In the genomic region with DNA sequence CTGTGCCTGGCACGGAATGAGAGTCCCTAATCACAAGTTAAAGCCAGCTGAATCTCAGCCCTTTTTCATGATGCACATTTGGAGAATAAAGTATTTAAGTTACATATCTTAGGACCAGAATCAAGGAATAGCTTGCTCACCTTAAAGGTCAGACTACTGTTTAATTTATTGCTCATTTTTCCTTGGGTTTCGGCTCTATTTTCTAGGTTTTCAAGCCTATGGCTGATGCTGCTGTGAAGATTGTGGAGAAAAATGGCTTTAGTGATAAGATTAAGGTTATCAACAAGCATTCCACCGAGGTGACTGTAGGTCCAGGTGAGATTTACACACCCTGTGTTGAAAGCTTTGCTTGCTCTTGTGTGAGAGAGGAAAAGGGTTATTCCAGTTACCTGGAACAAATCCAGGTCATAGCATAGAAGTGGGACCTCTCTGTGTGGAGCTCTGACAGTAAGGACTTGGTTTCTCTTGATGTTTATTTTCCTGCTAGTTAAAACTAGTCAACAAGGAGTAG, we compare ENCODE assay signal across 10 cellular contexts. TPM values are rescaled to one million over a fixed set of nuclear protein-coding genes. Genes with fewer than 3 reads are reported as not detected.
DNase-seq lines count a peak whose midpoint lies in the region; ATAC-seq and TF ChIP-seq lines count a peak whose summit lies in the region.
"Had no signal": no experiment of that assay in that cellular context is flagged by ENCODE, and none has a peak within 500 bp of the region (broad histone marks: within the 10 kb centered on the region; RNA-seq: fewer than 3 reads in every experiment).

No MANE protein-coding gene starts in this region.

- no peak for DNase-seq in CD8-positive, alpha-beta memory T cell
- DNase-seq in OCI-LY7 (ENCODE audit: low spot score) (no peak), globus pallidus (ENCODE audit: low spot score) (peak; percentile 13), stomach (no peak), head of caudate nucleus (no peak)
- DNase-seq in stimulated activated naive CD4-positive, alpha-beta T cell (lab: John Stamatoyannopoulos, UW) = no peak

- peaks cover 15% of the 10 kb centered on the region for H3K36me3 ChIP-seq in CD8-positive, alpha-beta memory T cell (ENCODE audit: insufficient read depth, low read length)
- H3K36me3 ChIP-seq in OCI-LY7 (ENCODE audit: insufficient read depth, low read length) (peaks cover 71% of the 10 kb centered on the region), stomach (peaks cover 14 to 69% (median 43%) of the 10 kb centered on the region in 4 donors)

- peaks cover 3 to 12% (median 5%) of the 10 kb centered on the region in 3 donors for H3K4me1 Mint-ChIP-seq in CD8-positive, alpha-beta memory T cell
- H3K4me1 Mint-ChIP-seq in activated T-helper 17 cell treated with anti-CD3 and anti-CD28 coated beads, Interleukin-2, amount 50 U/mL, for 72 hours = peaks cover 10% of the 10 kb centered on the region

- peaks cover 0 to 61% (median 11%) of the 10 kb centered on the region in 3 donors for H3K36me3 Mint-ChIP-seq in CD8-positive, alpha-beta memory T cell
- H3K36me3 Mint-ChIP-seq in activated T-helper 17 cell treated with anti-CD3 and anti-CD28 coated beads, Interleukin-2, amount 50 U/mL, for 72 hours (ENCODE audit: low read depth) = peaks cover 81% of the 10 kb centered on the region

- no peak for ATAC-seq in activated T-helper 17 cell treated with anti-CD3 and anti-CD28 coated beads, Interleukin-2, amount 50 U/mL, for 72 hours (replicated peaks)

- H3K9me3 ChIP-seq in CD8-positive, alpha-beta memory T cell (ENCODE audit: low read length) = no peaks in the 10 kb centered on the region
- no peaks in the 10 kb centered on the region for H3K9me3 ChIP-seq in OCI-LY7 (ENCODE audit: low read length)
- no peaks in the 10 kb centered on the region for H3K9me3 ChIP-seq in stomach
- H3K9me3 ChIP-seq: Peyer's patch had no signal

- peak overlapping the region in 5 of 8 donors; percentile 7 to 74 (median 26) for H3K27ac Mint-ChIP-seq in CD8-positive, alpha-beta memory T cell
- no peak overlapping the region for H3K27ac Mint-ChIP-seq in activated T-helper 17 cell treated with anti-CD3 and anti-CD28 coated beads, Interleukin-2, amount 50 U/mL, for 72 hours

- H3K4me2 ChIP-seq in OCI-LY7 (ENCODE audit: low read length) = no peak overlapping the region

- no peaks in the 10 kb centered on the region for H3K27me3 ChIP-seq in CD8-positive, alpha-beta memory T cell (ENCODE audit: insufficient read depth, low read length, poor library complexity, severe bottlenecking)
- no peaks in the 10 kb centered on the region for H3K27me3 ChIP-seq in stomach
- H3K27me3 ChIP-seq: Peyer's patch had no signal

- H2AFZ ChIP-seq in OCI-LY7 (ENCODE audit: low read length) = no peak overlapping the region
- H2AFZ ChIP-seq: parathyroid adenoma had no signal

- no peaks in the 10 kb centered on the region for H3K9me3 Mint-ChIP-seq in CD8-positive, alpha-beta memory T cell
- no peaks in the 10 kb centered on the region for H3K9me3 Mint-ChIP-seq in activated T-helper 17 cell treated with anti-CD3 and anti-CD28 coated beads, Interleukin-2, amount 50 U/mL, for 72 hours
- H3K9me3 Mint-ChIP-seq: naive thymus-derived CD8-positive, alpha-beta T cell had no signal

- no peak overlapping the region for H3K4me3 ChIP-seq in CD8-positive, alpha-beta memory T cell (ENCODE audit: low read length)
- no peak overlapping the region for H3K4me3 ChIP-seq in OCI-LY7 (ENCODE audit: low read depth, low read length, poor library complexity, severe bottlenecking)
- H3K4me3 ChIP-seq in stomach = no peak overlapping the region
- H3K4me3 ChIP-seq: Peyer's patch had no signal

- H3K27me3 Mint-ChIP-seq in CD8-positive, alpha-beta memory T cell = no peaks in the 10 kb centered on the region
- no peaks in the 10 kb centered on the region for H3K27me3 Mint-ChIP-seq in activated T-helper 17 cell treated with anti-CD3 and anti-CD28 coated beads, Interleukin-2, amount 50 U/mL, for 72 hours
- H3K27me3 Mint-ChIP-seq: naive thymus-derived CD8-positive, alpha-beta T cell had no signal

- no peak for TF ChIP-seq EP300 in stomach (IDR thresholded peaks at IDR 0.05)

- no peak for TF ChIP-seq POLR2A in stomach (IDR thresholded peaks at IDR 0.05)

- TF ChIP-seq CTCF in OCI-LY7 (conservative IDR thresholded peaks at IDR 0.05; ENCODE audit: low read length) = peak; percentile 3; the same call in 1 of the 2 replicates
- no peak for TF ChIP-seq CTCF in stomach (IDR thresholded peaks at IDR 0.05)

- CTCF ChIA-PET in CD8-positive, alpha-beta memory T cell (lab: Charles Lee) = interaction anchor here (0.6 to 22.5 kb wide), 34 partner anchors 9 to 257 kb away, joined by 3 to 405 read pairs (median 5); a partner anchor contains a TSS
- CTCF ChIA-PET in OCI-LY7 (lab: Charles Lee; ENCODE audit: unreplicated experiment) = interaction anchor here (1.2 to 3.5 kb wide), 3 partner anchors 65 to 72 kb away, joined by 4 to 17 read pairs (median 8); a partner anchor contains a TSS

- no peaks in the 10 kb centered on the region for H3K9me2 ChIP-seq in OCI-LY7 (ENCODE audit: insufficient read depth, low read length)

- POLR2A ChIA-PET in CD8-positive, alpha-beta memory T cell (lab: Charles Lee) = interaction anchor here (0.6 to 3.6 kb wide), 3 partner anchors 65 to 258 kb away, joined by 3 to 14 read pairs (median 5); a partner anchor contains a TSS
- POLR2A ChIA-PET in OCI-LY7 (lab: Charles Lee) = interaction anchor here (0.6 to 2.2 kb wide), 5 partner anchors 18 to 68 kb away, joined by 4 to 9 read pairs (median 6); a partner anchor contains a TSS

- H3K27ac ChIP-seq in CD8-positive, alpha-beta memory T cell (ENCODE audit: low read depth, low read length) = no peak overlapping the region
- H3K27ac ChIP-seq in OCI-LY7 (ENCODE audit: low read depth, low read length, poor library complexity, severe bottlenecking) (no peak overlapping the region), stomach (peak overlapping the region in 3 of 5 donors; percentile 22 to 42 (median 24))
- H3K27ac ChIP-seq: parathyroid adenoma, Peyer's patch had no signal

- peaks cover 12% of the 10 kb centered on the region for H3K4me1 ChIP-seq in CD8-positive, alpha-beta memory T cell (ENCODE audit: insufficient read depth, low read length)
- H3K4me1 ChIP-seq in OCI-LY7 (ENCODE audit: insufficient read depth, low read length, poor library complexity, severe bottlenecking) (peaks cover 28% of the 10 kb centered on the region), stomach (peaks cover 4 to 49% (median 20%) of the 10 kb centered on the region in 4 donors)
- H3K4me1 ChIP-seq: parathyroid adenoma had no signal

- H3K79me2 ChIP-seq in OCI-LY7 (ENCODE audit: insufficient read depth, low read depth, low read length) = no peaks in the 10 kb centered on the region
- H3K79me2 ChIP-seq: parathyroid adenoma had no signal

- no peaks in the 10 kb centered on the region for H4K20me1 ChIP-seq in OCI-LY7 (ENCODE audit: insufficient read depth, low read length)

- H3K4me3 Mint-ChIP-seq in CD8-positive, alpha-beta memory T cell = no peak overlapping the region
- no peak overlapping the region for H3K4me3 Mint-ChIP-seq in activated T-helper 17 cell treated with anti-CD3 and anti-CD28 coated beads, Interleukin-2, amount 50 U/mL, for 72 hours
- H3K4me3 Mint-ChIP-seq: naive thymus-derived CD8-positive, alpha-beta T cell had no signal

- WGBS in stomach, 5 donors = 20 to 43% (median 24%) methylated on average over 3 of the region's 3 CpGs

- BruUV-seq in OCI-LY7 (replicated peaks; lab: Mats Ljungman, UMichigan) = no TSS peak

- intact Hi-C loops in OCI-LY7 (cut with micrococcal nuclease; ENCODE audit: unreplicated experiment) (loop anchor here (1.0 kb wide), 4 partner anchors 18 to 89 kb away; a partner anchor contains a TSS), stomach (cut with DNase I; ENCODE audit: low total_unique reads) (loop anchor here (5.0 kb wide), 1 partner anchor 67 kb away; a partner anchor contains a TSS), head of caudate nucleus (cut with DNase I) (no loop called here)

RNA-seq across cellular contexts. Expression of a gene that starts 18.1 kb away (rescaled TPM):
- 10 to 100 TPM; 61.1 to 67.5 TPM for total RNA-seq in CD8-positive, alpha-beta memory T cell
- 41.8 TPM for polyA plus RNA-seq in CD8-positive, alpha-beta memory T cell
- total RNA-seq in OCI-LY7 (2014; rRNA removed; shearing (Covaris generic)) = 75.3 and 85.1 TPM in 2 replicates
- total RNA-seq in OCI-LY7 (2022) (80.4 and 85.5 TPM in 2 replicates), stomach (10 to 100 TPM; 24.9 to 88.8 (median 48.3) TPM)
- polyA plus RNA-seq in stomach = 10 to 100 TPM; 22.4 to 30.2 (median 28.6) TPM
- 10 to 100 TPM; 53.3 to 57.8 TPM for total RNA-seq in activated T-helper 17 cell treated with anti-CD3 and anti-CD28 coated beads, Interleukin-2, amount 50 U/mL, for 72 hours

RNA-seq across cellular contexts. Expression of a gene that starts 18.2 kb away (rescaled TPM):
- 10 to 100 TPM; 21.8 to 25.5 TPM for total RNA-seq in CD8-positive, alpha-beta memory T cell
- 28.2 TPM for polyA plus RNA-seq in CD8-positive, alpha-beta memory T cell
- 28.6 and 35.2 TPM in 2 replicates for total RNA-seq in OCI-LY7 (2014; rRNA removed; shearing (Covaris generic))
- total RNA-seq in OCI-LY7 (2022) (33.4 and 35.8 TPM in 2 replicates), stomach (10 to 100 TPM; 12.3 to 41.4 (median 16.7) TPM)
- polyA plus RNA-seq in stomach = 1 to 10 TPM; 4.7 to 5.7 (median 5.7) TPM
- total RNA-seq in activated T-helper 17 cell treated with anti-CD3 and anti-CD28 coated beads, Interleukin-2, amount 50 U/mL, for 72 hours = 10 to 100 TPM; 21.3 to 21.8 TPM

Comparison
In these comparisons a context has a peak if more than half of its experiments do, and no peak if none do; other contexts are left out.
1. H3K27ac ChIP-seq: peak in stomach (3 of 5); none in CD8-positive, alpha-beta memory T cell (single experiment) and OCI-LY7 (single experiment).